Comparison of ENCODE assay signal across 8 cellular contexts in the genomic region with DNA sequence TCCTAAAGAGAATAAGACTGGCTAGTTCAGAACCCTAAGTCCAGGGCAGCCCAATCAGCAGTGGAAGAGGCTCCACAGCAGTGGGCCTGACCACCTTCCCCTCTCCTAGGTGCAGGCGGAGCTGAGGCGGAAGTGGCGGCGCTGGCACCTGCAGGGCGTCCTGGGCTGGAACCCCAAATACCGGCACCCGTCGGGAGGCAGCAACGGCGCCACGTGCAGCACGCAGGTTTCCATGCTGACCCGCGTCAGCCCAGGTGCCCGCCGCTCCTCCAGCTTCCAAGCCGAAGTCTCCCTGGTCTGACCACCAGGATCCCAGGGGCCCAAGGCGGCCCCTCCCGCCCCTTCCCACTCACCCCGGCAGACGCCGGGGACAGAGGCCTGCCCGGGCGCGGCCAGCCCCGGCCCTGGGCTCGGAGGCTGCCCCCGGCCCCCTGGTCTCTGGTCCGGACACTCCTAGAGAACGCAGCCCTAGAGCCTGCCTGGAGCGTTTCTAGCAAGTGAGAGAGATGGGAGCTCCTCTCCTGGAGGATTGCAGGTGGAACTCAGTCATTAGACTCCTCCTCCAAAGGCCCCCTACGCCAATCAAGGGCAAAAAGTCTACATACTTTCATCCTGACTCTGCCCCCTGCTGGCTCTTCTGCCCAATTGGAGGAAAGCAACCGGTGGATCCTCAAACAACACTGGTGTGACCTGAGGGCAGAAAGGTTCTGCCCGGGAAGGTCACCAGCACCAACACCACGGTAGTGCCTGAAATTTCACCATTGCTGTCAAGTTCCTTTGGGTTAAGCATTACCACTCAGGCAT. TPM values are rescaled to one million over a fixed set of nuclear protein-coding genes. Genes with fewer than 3 reads are reported as not detected.
DNase-seq lines count a peak whose midpoint lies in the region; ATAC-seq, FAIRE-seq and TF ChIP-seq lines count a peak whose summit lies in the region.

No MANE protein-coding gene starts in this region.

- no peak for FAIRE-seq in bronchial epithelial cell (lab: Jason Lieb, UNC)

- no peak overlapping the region for H3K27ac ChIP-seq in Peyer's patch

- peaks cover 0 to 5% (median 0%) of the 10 kb centered on the region in 4 donors for H3K4me1 ChIP-seq in Peyer's patch

- peaks cover 2% of the 10 kb centered on the region for H3K27me3 Mint-ChIP-seq in memory B cell

- H3K9me3 Mint-ChIP-seq in memory B cell = no peaks in the 10 kb centered on the region

- TF ChIP-seq CTCF in GM13977 (IDR thresholded peaks at IDR 0.05; ENCODE audit: extremely low read depth, insufficient read depth, missing control alignments) = peak; percentile 53
- TF ChIP-seq CTCF in Peyer's patch (IDR thresholded peaks at IDR 0.05) = peak in 4 of 6 experiments; percentile 29 to 62 (median 58)
- peak; percentile 67 for TF ChIP-seq CTCF in bronchial epithelial cell (IDR thresholded peaks at IDR 0.05; ENCODE audit: insufficient read depth, low read length, severe bottlenecking)

- no peak overlapping the region for H3K4me3 ChIP-seq in Peyer's patch
- no peak overlapping the region for H3K4me3 ChIP-seq in bronchial epithelial cell (ENCODE audit: low read depth, low read length)

- peak; percentile 45 for ATAC-seq in memory B cell (ENCODE audit: low read depth)
- no peak for ATAC-seq in GM18861 (IDR thresholded peaks at IDR 0.05; ENCODE audit: unreplicated experiment)

- no peak for TF ChIP-seq POLR2A in Peyer's patch (IDR thresholded peaks at IDR 0.05)

- H3K27me3 ChIP-seq in Peyer's patch = no peaks in the 10 kb centered on the region
- no peaks in the 10 kb centered on the region for H3K27me3 ChIP-seq in bronchial epithelial cell (ENCODE audit: control insufficient read depth, insufficient read depth, low read length)

- H3K4me1 Mint-ChIP-seq in memory B cell = peaks cover 5% of the 10 kb centered on the region

- H3K36me3 Mint-ChIP-seq in memory B cell = no peaks in the 10 kb centered on the region

- H3K36me3 ChIP-seq in Peyer's patch (peaks cover 0 to 25% (median 0%) of the 10 kb centered on the region in 3 donors), bronchial epithelial cell (ENCODE audit: control insufficient read depth, insufficient read depth, low read length) (no peaks in the 10 kb centered on the region)

- in situ Hi-C loops in GM13977 (cut with MboI; ENCODE audit: low pct_unique_long_range_greater_than_20kb, low sequenced_read_pairs, unreplicated experiment) = loop anchor here (10.0 kb wide), 1 partner anchor 301 kb away; no protein-coding TSS in a partner anchor

- H3K9me3 ChIP-seq in Peyer's patch = no peaks in the 10 kb centered on the region

- peak; percentile 35 for DNase-seq in AG08395 (ENCODE audit: low spot score)
- peak; percentile 73 for DNase-seq in GM13977 (ENCODE audit: low spot score)
- DNase-seq in Peyer's patch = peak; percentile 20 to 79 (median 55)
- DNase-seq in bronchial epithelial cell (ENCODE audit: low read depth) = peak; percentile 49
- no peak for DNase-seq in memory B cell (ENCODE audit: low spot score in 2 of 2)
- DNase-seq in DMS79 (lab: John Stamatoyannopoulos, UW) = no peak
- no peak for DNase-seq in NCI-H1417 treated with DMSO at 0.1 percent for 48 hours (lab: John Stamatoyannopoulos, UW)

- no peak overlapping the region for H3K4me3 Mint-ChIP-seq in memory B cell

- no peak overlapping the region for H3K27ac Mint-ChIP-seq in memory B cell

RNA-seq across cellular contexts. Expression of a gene that starts 33.7 kb away (rescaled TPM):
- 100 to 1,000 TPM in 3 of 4 donors, 10 to 100 TPM in 1; 52.8 to 320 (median 270) TPM for total RNA-seq in Peyer's patch
- total RNA-seq in bronchial epithelial cell = 4.2 and 5.8 TPM in 2 replicates

RNA-seq across cellular contexts. Expression of a gene that starts 45.6 kb away (rescaled TPM):
- total RNA-seq in Peyer's patch (10 to 100 TPM; 30.5 to 56.4 (median 38.7) TPM), bronchial epithelial cell (44.7 and 55.0 TPM in 2 replicates)

RNA-seq across cellular contexts. Expression of a gene that starts 54.5 kb away (rescaled TPM):
- total RNA-seq in Peyer's patch (10 to 100 TPM; 15.6 to 25.6 (median 20.3) TPM), bronchial epithelial cell (22.1 and 25.0 TPM in 2 replicates)

Comparison
In these comparisons a context has a peak if more than half of its experiments do, and no peak if none do; other contexts are left out.
1. DNase-seq: peak in AG08395 (single experiment), GM13977 (single experiment), Peyer's patch (3 of 3) and bronchial epithelial cell (single experiment); none in memory B cell (0 of 2), DMS79 (single experiment) and NCI-H1417 treated with DMSO at 0.1 percent for 48 hours (single experiment).
2. Peak in every context shown above with its lines, with median percentiles within 50 percentile points of each other: CTCF ChIP-seq.